ENCODE assay signal across 8 cellular contexts in genomic region chr12:55717397-55718007, GRCh38. TPM values are rescaled to one million over a fixed set of nuclear protein-coding genes. Genes with fewer than 3 reads are reported as not detected.
A peak's percentile ranks its signal among the peaks of the same experiment; 100 is the strongest.
DNase-seq lines count a peak whose midpoint lies in the region; ATAC-seq lines count a peak whose summit lies in the region.

No MANE protein-coding gene starts in this region.

- peak; percentile 58 for DNase-seq in stimulated activated CD4-positive, alpha-beta T cell treated with anti-CD3 and anti-CD28 coated beads, Interleukin-1b, Interleukin-23, amount 100 ng/mL, for 48 hours
- DNase-seq in stimulated activated CD4-positive, alpha-beta T cell treated with anti-CD3 and anti-CD28 coated beads, Interleukin-4, amount 100 ng/mL, for 4 hours, result no peak
- peak; percentile 57 to 67 for DNase-seq in activated T-cell treated with anti-CD3 and anti-CD28 coated beads, Interleukin-2, amount 50 U/mL, for 72 hours
- DNase-seq in NCI-H510A treated with DMSO at 0.1 percent for 48 hours (lab: John Stamatoyannopoulos, UW) (no peak), GM19240 (ENCODE audit: insufficient read length, low spot score) (no peak), 8988T (no peak)

- peak overlapping the region; percentile 92 for H3K4me3 ChIP-seq in iPS-18c (ENCODE audit: insufficient read depth, low read depth, low read length)

- peak overlapping the region; percentile 98 for H3K4me3 Mint-ChIP-seq in activated T-cell treated with anti-CD3 and anti-CD28 coated beads, Interleukin-2, amount 50 U/mL, for 72 hours
- peak overlapping the region; percentile 90 for H3K4me3 Mint-ChIP-seq in stimulated activated naive CD8-positive, alpha-beta T cell treated with anti-CD3 and anti-CD28 coated beads, Interleukin-15, Interleukin-2, amounts not matched to agents 100 ng/mL and 50 ng/mL, for 24 hours

- no peaks in the 10 kb centered on the region for H3K9me3 ChIP-seq in iPS-18c (ENCODE audit: control insufficient read depth, insufficient read depth, low read length)

- peak; percentile 65 to 68 for ATAC-seq in activated T-cell treated with anti-CD3 and anti-CD28 coated beads, Interleukin-2, amount 50 U/mL, for 72 hours (replicated peaks in 1 of 2)

- H3K27ac Mint-ChIP-seq in activated T-cell treated with anti-CD3 and anti-CD28 coated beads, Interleukin-2, amount 50 U/mL, for 72 hours, result peak overlapping the region; percentile 39
- H3K27ac Mint-ChIP-seq in stimulated activated naive CD8-positive, alpha-beta T cell treated with anti-CD3 and anti-CD28 coated beads, Interleukin-15, Interleukin-2, amounts not matched to agents 100 ng/mL and 50 ng/mL, for 24 hours, result peak overlapping the region; percentile 94

- no peaks in the 10 kb centered on the region for H3K27me3 Mint-ChIP-seq in activated T-cell treated with anti-CD3 and anti-CD28 coated beads, Interleukin-2, amount 50 U/mL, for 72 hours (ENCODE audit: low read depth)
- no peaks in the 10 kb centered on the region for H3K27me3 Mint-ChIP-seq in stimulated activated naive CD8-positive, alpha-beta T cell treated with anti-CD3 and anti-CD28 coated beads, Interleukin-15, Interleukin-2, amounts not matched to agents 100 ng/mL and 50 ng/mL, for 24 hours

- no peaks in the 10 kb centered on the region for H3K36me3 Mint-ChIP-seq in activated T-cell treated with anti-CD3 and anti-CD28 coated beads, Interleukin-2, amount 50 U/mL, for 72 hours (ENCODE audit: insufficient read depth in 2 of 2)
- H3K36me3 Mint-ChIP-seq in stimulated activated naive CD8-positive, alpha-beta T cell treated with anti-CD3 and anti-CD28 coated beads, Interleukin-15, Interleukin-2, amounts not matched to agents 100 ng/mL and 50 ng/mL, for 24 hours (ENCODE audit: low read depth), result peaks cover 12% of the 10 kb centered on the region

- H3K4me1 Mint-ChIP-seq in activated T-cell treated with anti-CD3 and anti-CD28 coated beads, Interleukin-2, amount 50 U/mL, for 72 hours (ENCODE audit: low read depth), result peaks cover 36% of the 10 kb centered on the region
- peaks cover 36% of the 10 kb centered on the region for H3K4me1 Mint-ChIP-seq in stimulated activated naive CD8-positive, alpha-beta T cell treated with anti-CD3 and anti-CD28 coated beads, Interleukin-15, Interleukin-2, amounts not matched to agents 100 ng/mL and 50 ng/mL, for 24 hours (ENCODE audit: low read depth)

- no peaks in the 10 kb centered on the region for H3K9me3 Mint-ChIP-seq in activated T-cell treated with anti-CD3 and anti-CD28 coated beads, Interleukin-2, amount 50 U/mL, for 72 hours
- H3K9me3 Mint-ChIP-seq in stimulated activated naive CD8-positive, alpha-beta T cell treated with anti-CD3 and anti-CD28 coated beads, Interleukin-15, Interleukin-2, amounts not matched to agents 100 ng/mL and 50 ng/mL, for 24 hours, result no peaks in the 10 kb centered on the region

RNA-seq across cellular contexts. Expression of gene BLOC1S1, which starts 1.7 kb away (rescaled TPM):
- 100 to 1,000 TPM; 116 to 121 TPM for total RNA-seq in activated T-cell treated with anti-CD3 and anti-CD28 coated beads, Interleukin-2, amount 50 U/mL, for 72 hours

RNA-seq across cellular contexts. Expression of gene RDH5, which starts 2.7 kb away (rescaled TPM):
- 1 to 10 TPM; 7.3 to 9.3 TPM for total RNA-seq in activated T-cell treated with anti-CD3 and anti-CD28 coated beads, Interleukin-2, amount 50 U/mL, for 72 hours

RNA-seq across cellular contexts. Expression of gene ITGA7, which starts 9.8 kb away (rescaled TPM):
- 1 to 10 TPM; 6.6 to 8.9 TPM for total RNA-seq in activated T-cell treated with anti-CD3 and anti-CD28 coated beads, Interleukin-2, amount 50 U/mL, for 72 hours

RNA-seq across cellular contexts. Expression of gene CD63, which starts 11.3 kb away (rescaled TPM):
- total RNA-seq in activated T-cell treated with anti-CD3 and anti-CD28 coated beads, Interleukin-2, amount 50 U/mL, for 72 hours, result 100 to 1,000 TPM; 122 to 154 TPM

RNA-seq across cellular contexts. Expression of gene GDF11, which starts 25.4 kb away (rescaled TPM):
- 1 to 10 TPM; 3.4 to 4.8 TPM for total RNA-seq in activated T-cell treated with anti-CD3 and anti-CD28 coated beads, Interleukin-2, amount 50 U/mL, for 72 hours

Comparison
In these comparisons a context has a peak if more than half of its experiments do, and no peak if none do; other contexts are left out.
1. DNase-seq: peak in stimulated activated CD4-positive, alpha-beta T cell treated with anti-CD3 and anti-CD28 coated beads, Interleukin-1b, Interleukin-23, amount 100 ng/mL, for 48 hours (single experiment) and activated T-cell treated with anti-CD3 and anti-CD28 coated beads, Interleukin-2, amount 50 U/mL, for 72 hours (2 of 2); none in stimulated activated CD4-positive, alpha-beta T cell treated with anti-CD3 and anti-CD28 coated beads, Interleukin-4, amount 100 ng/mL, for 4 hours (0 of 2), NCI-H510A treated with DMSO at 0.1 percent for 48 hours (single experiment), GM19240 (single experiment) and 8988T (single experiment).